13 cellular contexts compared by ENCODE assay signal in the genomic region with DNA sequence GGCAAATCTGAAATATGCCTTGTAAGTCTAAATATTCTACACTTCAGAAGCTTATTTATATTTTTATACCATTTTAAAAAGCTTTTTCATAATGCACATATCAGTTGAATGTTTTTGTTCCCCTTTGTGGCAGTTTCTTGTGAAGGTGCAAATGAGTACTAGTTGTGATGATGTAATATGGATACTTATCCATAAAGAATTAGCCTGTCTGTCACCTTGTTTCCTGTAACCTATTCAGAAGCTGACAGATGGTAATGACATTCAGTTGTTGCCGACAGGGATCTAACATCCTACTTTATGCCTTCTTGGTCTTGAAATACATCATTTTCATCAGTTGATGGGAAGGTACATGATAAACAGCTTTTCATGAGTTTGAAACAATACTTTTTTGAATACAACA. TPM values are rescaled to one million over a fixed set of nuclear protein-coding genes. Genes with fewer than 3 reads are reported as not detected.
DNase-seq lines count a peak whose midpoint lies in the region; ATAC-seq and TF ChIP-seq lines count a peak whose summit lies in the region.
"Had no signal": no experiment of that assay in that cellular context is flagged by ENCODE, and none has a peak within 500 bp of the region (broad histone marks: within the 10 kb centered on the region; RNA-seq: fewer than 3 reads in every experiment).

No MANE protein-coding gene starts in this region.

- peaks cover 46% of the 10 kb centered on the region for H3K4me1 ChIP-seq in HUES48 (ENCODE audit: control insufficient read depth, insufficient read depth, low read length)
- peaks cover 4% of the 10 kb centered on the region for H3K4me1 ChIP-seq in mesodermal cell (ENCODE audit: control insufficient read depth, insufficient read depth, low read length, poor library complexity, severe bottlenecking)

- no peaks in the 10 kb centered on the region for H3K9me3 Mint-ChIP-seq in WTC11

- peaks cover 61% of the 10 kb centered on the region for H3K4me1 Mint-ChIP-seq in WTC11

- POLR2A ChIA-PET in WTC11 (lab: Charles Lee), result interaction anchor here (0.6 kb wide), 1 partner anchor 104 kb away, joined by 3 read pairs; no protein-coding TSS in a partner anchor

- no peaks in the 10 kb centered on the region for H3K27me3 Mint-ChIP-seq in WTC11 (ENCODE audit: low read depth)

- no peak for ATAC-seq in WTC11
- ATAC-seq in HG02884 (IDR thresholded peaks at IDR 0.05; ENCODE audit: unreplicated experiment), result no peak

- peak overlapping the region; percentile 92; the same call in 1 of the 2 replicates for H3K9ac ChIP-seq in HUES48 (ENCODE audit: low read depth, low read length)

- H3K27ac ChIP-seq in HUES48 (ENCODE audit: low read depth, low read length) (peak overlapping the region; percentile 100), mesodermal cell (ENCODE audit: low read depth, low read length, severe bottlenecking) (no peak overlapping the region)
- H3K27ac ChIP-seq: 22Rv1 had no signal

- TF ChIP-seq CTCF in WTC11 (IDR thresholded peaks at IDR 0.05), result no peak

- peak overlapping the region; percentile 73; the same call in 1 of the 2 replicates for H3K27ac Mint-ChIP-seq in WTC11

- CTCF ChIA-PET in WTC11 (lab: Charles Lee), result interaction anchor here (1.2 kb wide), 1 partner anchor 170 kb away, joined by 3 read pairs; no protein-coding TSS in a partner anchor

- peaks cover 24% of the 10 kb centered on the region for H3K36me3 Mint-ChIP-seq in WTC11

- WGBS in mesodermal cell (ENCODE audit: insufficient coverage in 2 of 2), 2 experiments, result no CpG with 5 or more reads among the region's 1 CpG

- DNase-seq in DMS 273 (lab: John Stamatoyannopoulos, UW; ENCODE audit: unreplicated experiment), result peak; percentile 35
- DNase-seq in DMS 273 treated with DMSO at 0.1 percent for 48 hours (lab: John Stamatoyannopoulos, UW), result no peak
- no peak for DNase-seq in WTC11 (ENCODE audit: low spot score)
- no peak for DNase-seq in globus pallidus (ENCODE audit: low spot score)
- DNase-seq in SIG-M5 (lab: John Stamatoyannopoulos, UW), result no peak
- DNase-seq: activated gamma-delta T cell treated with Interleukin-2 at 50 U/mL for 16 hours; kidney glomerular epithelial cell; posterior cingulate gyrus; stimulated activated CD4-positive, alpha-beta T cell treated with anti-CD3 and anti-CD28 coated beads, Interleukin-4, amount 100 ng/mL, for 1 hour had no signal

- H3K4me3 ChIP-seq in HUES48 (ENCODE audit: low read depth, low read length) (peak overlapping the region; percentile 77), mesodermal cell (ENCODE audit: extremely low read depth, insufficient read depth, low read length, poor library complexity, severe bottlenecking) (peak overlapping the region; percentile 90)

- H3K9me3 ChIP-seq in HUES48 (ENCODE audit: control insufficient read depth, insufficient read depth, low read length), result no peaks in the 10 kb centered on the region
- no peaks in the 10 kb centered on the region for H3K9me3 ChIP-seq in mesodermal cell (ENCODE audit: control insufficient read depth, low read length)

- no peaks in the 10 kb centered on the region for H3K27me3 ChIP-seq in HUES48 (ENCODE audit: control insufficient read depth, insufficient read depth, low read length)

- H3K36me3 ChIP-seq in HUES48 (ENCODE audit: control insufficient read depth, insufficient read depth, low read length) (peaks cover 50% of the 10 kb centered on the region), mesodermal cell (ENCODE audit: control insufficient read depth, insufficient read depth, low read length) (peaks cover 30% of the 10 kb centered on the region)

- H3K4me3 Mint-ChIP-seq in WTC11, result peak overlapping the region; percentile 89

TF ChIP-seq in WTC11, 78 proteins besides CTCF, POLR2A, EP300 and RAD21 (continues in another document):
- TF ChIP-seq OVOL2 (CRISPR knock-in tag; IDR thresholded peaks at IDR 0.05; ENCODE audit: borderline replicate concordance), result no peak
- TF ChIP-seq TCF7 (CRISPR knock-in tag; IDR thresholded peaks at IDR 0.05; ENCODE audit: low read depth), result no peak
- no peak for TF ChIP-seq FOXK1 (CRISPR knock-in tag; IDR thresholded peaks at IDR 0.05)
- TF ChIP-seq NR2C2 (CRISPR knock-in tag; IDR thresholded peaks at IDR 0.05), result no peak
- no peak for TF ChIP-seq CREB1 (CRISPR knock-in tag; IDR thresholded peaks at IDR 0.05)
- no peak for TF ChIP-seq EMX1 (CRISPR knock-in tag; IDR thresholded peaks at IDR 0.05)
- TF ChIP-seq ETV6 (CRISPR knock-in tag; IDR thresholded peaks at IDR 0.05), result no peak
- no peak for TF ChIP-seq ZNF671 (CRISPR knock-in tag; IDR thresholded peaks at IDR 0.05)
- TF ChIP-seq, protein P1, sequence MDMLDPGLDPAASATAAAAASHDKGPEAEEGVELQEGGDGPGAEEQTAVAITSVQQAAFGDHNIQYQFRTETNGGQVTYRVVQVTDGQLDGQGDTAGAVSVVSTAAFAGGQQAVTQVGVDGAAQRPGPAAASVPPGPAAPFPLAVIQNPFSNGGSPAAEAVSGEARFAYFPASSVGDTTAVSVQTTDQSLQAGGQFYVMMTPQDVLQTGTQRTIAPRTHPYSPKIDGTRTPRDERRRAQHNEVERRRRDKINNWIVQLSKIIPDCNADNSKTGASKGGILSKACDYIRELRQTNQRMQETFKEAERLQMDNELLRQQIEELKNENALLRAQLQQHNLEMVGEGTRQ (CRISPR knock-in tag; IDR thresholded peaks at IDR 0.05), result no peak
- TF ChIP-seq IRF1 (CRISPR knock-in tag; IDR thresholded peaks at IDR 0.05), result no peak
- TF ChIP-seq ATF3 (CRISPR knock-in tag; conservative IDR thresholded peaks at IDR 0.05), result no peak
- TF ChIP-seq FOXP1 (CRISPR knock-in tag; IDR thresholded peaks at IDR 0.05; ENCODE audit: borderline replicate concordance), result no peak
- no peak for TF ChIP-seq ZNF512 (CRISPR knock-in tag; IDR thresholded peaks at IDR 0.05; ENCODE audit: borderline replicate concordance)
- TF ChIP-seq, protein P2, sequence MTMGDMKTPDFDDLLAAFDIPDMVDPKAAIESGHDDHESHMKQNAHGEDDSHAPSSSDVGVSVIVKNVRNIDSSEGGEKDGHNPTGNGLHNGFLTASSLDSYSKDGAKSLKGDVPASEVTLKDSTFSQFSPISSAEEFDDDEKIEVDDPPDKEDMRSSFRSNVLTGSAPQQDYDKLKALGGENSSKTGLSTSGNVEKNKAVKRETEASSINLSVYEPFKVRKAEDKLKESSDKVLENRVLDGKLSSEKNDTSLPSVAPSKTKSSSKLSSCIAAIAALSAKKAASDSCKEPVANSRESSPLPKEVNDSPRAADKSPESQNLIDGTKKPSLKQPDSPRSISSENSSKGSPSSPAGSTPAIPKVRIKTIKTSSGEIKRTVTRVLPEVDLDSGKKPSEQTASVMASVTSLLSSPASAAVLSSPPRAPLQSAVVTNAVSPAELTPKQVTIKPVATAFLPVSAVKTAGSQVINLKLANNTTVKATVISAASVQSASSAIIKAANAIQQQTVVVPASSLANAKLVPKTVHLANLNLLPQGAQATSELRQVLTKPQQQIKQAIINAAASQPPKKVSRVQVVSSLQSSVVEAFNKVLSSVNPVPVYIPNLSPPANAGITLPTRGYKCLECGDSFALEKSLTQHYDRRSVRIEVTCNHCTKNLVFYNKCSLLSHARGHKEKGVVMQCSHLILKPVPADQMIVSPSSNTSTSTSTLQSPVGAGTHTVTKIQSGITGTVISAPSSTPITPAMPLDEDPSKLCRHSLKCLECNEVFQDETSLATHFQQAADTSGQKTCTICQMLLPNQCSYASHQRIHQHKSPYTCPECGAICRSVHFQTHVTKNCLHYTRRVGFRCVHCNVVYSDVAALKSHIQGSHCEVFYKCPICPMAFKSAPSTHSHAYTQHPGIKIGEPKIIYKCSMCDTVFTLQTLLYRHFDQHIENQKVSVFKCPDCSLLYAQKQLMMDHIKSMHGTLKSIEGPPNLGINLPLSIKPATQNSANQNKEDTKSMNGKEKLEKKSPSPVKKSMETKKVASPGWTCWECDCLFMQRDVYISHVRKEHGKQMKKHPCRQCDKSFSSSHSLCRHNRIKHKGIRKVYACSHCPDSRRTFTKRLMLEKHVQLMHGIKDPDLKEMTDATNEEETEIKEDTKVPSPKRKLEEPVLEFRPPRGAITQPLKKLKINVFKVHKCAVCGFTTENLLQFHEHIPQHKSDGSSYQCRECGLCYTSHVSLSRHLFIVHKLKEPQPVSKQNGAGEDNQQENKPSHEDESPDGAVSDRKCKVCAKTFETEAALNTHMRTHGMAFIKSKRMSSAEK (CRISPR knock-in tag; IDR thresholded peaks at IDR 0.05; ENCODE audit: borderline replicate concordance), result no peak

RNA-seq across cellular contexts. Expression of gene QSER1, which starts 2.9 kb away (rescaled TPM):
- 74.0 to 84.0 TPM (median 79.3 TPM) in 3 replicates for total RNA-seq in WTC11 (2021)
- 34.3 TPM for polyA plus RNA-seq in mesodermal cell (2013, experiment 1 of 2)
- polyA plus RNA-seq in mesodermal cell (2013, experiment 2 of 2), result 34.1 TPM
